ENCODE assay signal across 1 cellular context in the genomic region with DNA sequence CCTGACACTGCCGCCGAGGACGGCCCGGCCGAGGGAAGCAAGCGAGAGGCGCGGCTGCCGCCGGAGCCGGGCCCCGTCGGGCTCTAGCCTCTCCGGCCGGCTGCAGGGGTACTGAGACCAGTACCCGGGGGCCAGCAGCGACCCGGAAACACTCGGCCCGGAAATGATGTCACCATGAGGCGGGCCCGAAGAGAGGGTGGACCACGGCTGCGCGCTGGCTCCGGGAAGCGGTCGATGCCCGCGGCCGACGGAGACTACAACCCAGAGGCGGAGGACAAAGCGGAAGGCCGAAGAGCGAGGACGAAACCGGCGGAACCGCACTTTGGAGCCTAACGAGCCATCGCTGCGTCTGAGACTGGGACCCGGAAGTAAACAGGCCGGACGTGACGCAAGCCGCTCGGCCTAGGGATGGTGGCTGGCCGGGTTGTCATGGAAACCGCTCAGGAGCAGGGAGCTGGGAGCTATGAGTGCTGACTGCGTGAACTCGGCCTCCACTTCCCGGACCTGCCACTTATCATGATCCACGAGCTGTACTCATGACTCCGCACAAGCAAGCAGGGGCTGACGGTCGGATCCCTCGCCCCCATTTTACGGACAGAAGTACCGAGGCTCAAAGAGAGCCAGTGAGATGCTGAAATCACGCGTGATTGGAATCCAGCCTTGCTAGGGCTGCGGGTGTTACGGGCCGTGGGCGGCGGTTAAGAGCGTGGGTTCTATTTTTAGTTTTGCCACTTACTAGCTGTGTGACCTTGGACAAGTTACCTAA.
TF ChIP-seq lines count a peak whose summit lies in the region.

A gene with protein sequence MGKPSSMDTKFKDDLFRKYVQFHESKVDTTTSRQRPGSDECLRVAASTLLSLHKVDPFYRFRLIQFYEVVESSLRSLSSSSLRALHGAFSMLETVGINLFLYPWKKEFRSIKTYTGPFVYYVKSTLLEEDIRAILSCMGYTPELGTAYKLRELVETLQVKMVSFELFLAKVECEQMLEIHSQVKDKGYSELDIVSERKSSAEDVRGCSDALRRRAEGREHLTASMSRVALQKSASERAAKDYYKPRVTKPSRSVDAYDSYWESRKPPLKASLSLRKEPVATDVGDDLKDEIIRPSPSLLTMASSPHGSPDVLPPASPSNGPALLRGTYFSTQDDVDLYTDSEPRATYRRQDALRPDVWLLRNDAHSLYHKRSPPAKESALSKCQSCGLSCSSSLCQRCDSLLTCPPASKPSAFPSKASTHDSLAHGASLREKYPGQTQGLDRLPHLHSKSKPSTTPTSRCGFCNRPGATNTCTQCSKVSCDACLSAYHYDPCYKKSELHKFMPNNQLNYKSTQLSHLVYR (minus strand): TSS at position 150 of the 766 bp plus-strand sequence. CDS start 7,039 bp downstream, outside the sequence.

TF ChIP-seq in SK-N-SH treated with all-trans-retinoic acid at 6 μM for 48 hours, 23 proteins besides CTCF, POLR2A, EP300 and RAD21 (continued from another document):
- TF ChIP-seq GLIS3 (CRISPR knock-in tag; IDR thresholded peaks at IDR 0.05), result 0 out of 2 replicates have a peak, but pooled peaks have one; percentile 50
- TF ChIP-seq, protein P1, sequence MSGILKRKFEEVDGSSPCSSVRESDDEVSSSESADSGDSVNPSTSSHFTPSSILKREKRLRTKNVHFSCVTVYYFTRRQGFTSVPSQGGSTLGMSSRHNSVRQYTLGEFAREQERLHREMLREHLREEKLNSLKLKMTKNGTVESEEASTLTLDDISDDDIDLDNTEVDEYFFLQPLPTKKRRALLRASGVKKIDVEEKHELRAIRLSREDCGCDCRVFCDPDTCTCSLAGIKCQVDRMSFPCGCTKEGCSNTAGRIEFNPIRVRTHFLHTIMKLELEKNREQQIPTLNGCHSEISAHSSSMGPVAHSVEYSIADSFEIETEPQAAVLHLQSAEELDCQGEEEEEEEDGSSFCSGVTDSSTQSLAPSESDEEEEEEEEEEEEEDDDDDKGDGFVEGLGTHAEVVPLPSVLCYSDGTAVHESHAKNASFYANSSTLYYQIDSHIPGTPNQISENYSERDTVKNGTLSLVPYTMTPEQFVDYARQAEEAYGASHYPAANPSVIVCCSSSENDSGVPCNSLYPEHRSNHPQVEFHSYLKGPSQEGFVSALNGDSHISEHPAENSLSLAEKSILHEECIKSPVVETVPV (CRISPR knock-in tag; IDR thresholded peaks at IDR 0.05), result 0 out of 2 replicates have a peak, but pooled peaks have one; percentile 27
- TF ChIP-seq ZNF8 (CRISPR knock-in tag; IDR thresholded peaks at IDR 0.05), result 0 out of 2 replicates have a peak, but pooled peaks have one; percentile 17
